In genomic region chr3:53236112-53236841, GRCh38 we compare ENCODE assay signal across 1 cellular context.
TF ChIP-seq lines count a peak whose summit lies in the region.

No MANE protein-coding gene starts in this region.

TF ChIP-seq in H1, 55 proteins besides CTCF, POLR2A, EP300 and RAD21:
- TF ChIP-seq MAFK (IDR thresholded peaks at IDR 0.05; ENCODE audit: low read depth, low read length): peak; percentile 89; the same call in 1 of the 2 replicates
- peak; percentile 95 for TF ChIP-seq BACH1 (IDR thresholded peaks at IDR 0.05; ENCODE audit: low read length)
- no peak for TF ChIP-seq TAF7 (optimal IDR thresholded peaks at IDR 0.05; ENCODE audit: borderline replicate concordance, low read depth, low read length)
- no peak for TF ChIP-seq CHD7 (IDR thresholded peaks at IDR 0.05; ENCODE audit: insufficient replicate concordance, low read length)
- TF ChIP-seq BCL11A (IDR thresholded peaks at IDR 0.05; ENCODE audit: low read depth in 2 of 2, low read length in 2 of 2): no peak
TF ChIP-seq in H1: peak in this region for 2.
